Comparison of ENCODE assay signal across 11 cellular contexts in genomic region chr1:52970149-52970548, GRCh38. TPM values are rescaled to one million over a fixed set of nuclear protein-coding genes. Genes with fewer than 3 reads are reported as not detected.
DNase-seq lines count a peak whose midpoint lies in the region; ATAC-seq and TF ChIP-seq lines count a peak whose summit lies in the region.
"Had no signal": no experiment of that assay in that cellular context is flagged by ENCODE, and none has a peak within 500 bp of the region (broad histone marks: within the 10 kb centered on the region; RNA-seq: fewer than 3 reads in every experiment).

No MANE protein-coding gene starts in this region.

- peak; percentile 46 for ATAC-seq in stimulated activated naive CD8-positive, alpha-beta T cell treated with anti-CD3 and anti-CD28 coated beads, Interleukin-15, Interleukin-2, amounts not matched to agents 100 U/mL and 50 U/mL, for 24 hours
- no peak for ATAC-seq in stimulated activated naive CD8-positive, alpha-beta T cell treated with anti-CD3 and anti-CD28 coated beads, Interleukin-15, amount 100 ng/mL, for 72 hours
- ATAC-seq in PC-3: no peak; the same call in 1 of the 2 replicates

- H3K27ac ChIP-seq in PC-3 (ENCODE audit: low read length): no peak overlapping the region
- no peak overlapping the region for H3K27ac ChIP-seq in fibroblast of lung (ENCODE audit: insufficient read depth, low read length)
- no peak overlapping the region for H3K27ac ChIP-seq in uterus
- no peak overlapping the region for H3K27ac ChIP-seq in effector memory CD4-positive, alpha-beta T cell (ENCODE audit: insufficient read depth, low read length, poor library complexity, severe bottlenecking)

- H3K27ac Mint-ChIP-seq in stimulated activated naive CD8-positive, alpha-beta T cell treated with anti-CD3 and anti-CD28 coated beads, Interleukin-15, amount 100 ng/mL, for 72 hours: no peak overlapping the region
- H3K27ac Mint-ChIP-seq: activated B cell treated with CpG ODN at 0.5 μM for 24 hours had no signal

- TF ChIP-seq POLR2A in uterus (IDR thresholded peaks at IDR 0.05): no peak

- no peaks in the 10 kb centered on the region for H3K36me3 ChIP-seq in PC-3 (ENCODE audit: low read depth, low read length)
- no peaks in the 10 kb centered on the region for H3K36me3 ChIP-seq in fibroblast of lung (ENCODE audit: control insufficient read depth, insufficient read depth, low read length)
- H3K36me3 ChIP-seq in uterus: no peaks in the 10 kb centered on the region
- no peaks in the 10 kb centered on the region for H3K36me3 ChIP-seq in effector memory CD4-positive, alpha-beta T cell (ENCODE audit: control insufficient read depth, insufficient read depth, low read length)

- H3K9me3 Mint-ChIP-seq in stimulated activated naive CD8-positive, alpha-beta T cell treated with anti-CD3 and anti-CD28 coated beads, Interleukin-15, amount 100 ng/mL, for 72 hours: no peaks in the 10 kb centered on the region
- H3K9me3 Mint-ChIP-seq: activated B cell treated with CpG ODN at 0.5 μM for 24 hours had no signal

- H3K9ac ChIP-seq in PC-3 (ENCODE audit: low read length) (no peak overlapping the region), fibroblast of lung (ENCODE audit: insufficient read depth, low read length) (no peak overlapping the region)

- POLR2A ChIA-PET in PC-3 (lab: Charles Lee; ENCODE audit: unreplicated experiment): no interaction called here

- no peaks in the 10 kb centered on the region for H3K27me3 ChIP-seq in PC-3 (ENCODE audit: low read length)
- no peaks in the 10 kb centered on the region for H3K27me3 ChIP-seq in fibroblast of lung (ENCODE audit: control insufficient read depth, insufficient read depth, low read length)
- no peaks in the 10 kb centered on the region for H3K27me3 ChIP-seq in uterus
- no peaks in the 10 kb centered on the region for H3K27me3 ChIP-seq in effector memory CD4-positive, alpha-beta T cell (replicated peaks; ENCODE audit: control insufficient read depth, insufficient read depth, low read length, poor library complexity, severe bottlenecking)

- CTCF ChIA-PET in PC-3 (lab: Charles Lee): no interaction called here

- H3K9me3 ChIP-seq in PC-3 (ENCODE audit: low read length) (no peaks in the 10 kb centered on the region), fibroblast of lung (ENCODE audit: control insufficient read depth, insufficient read depth, low read depth, low read length) (no peaks in the 10 kb centered on the region), uterus (no peaks in the 10 kb centered on the region)
- H3K9me3 ChIP-seq in effector memory CD4-positive, alpha-beta T cell (ENCODE audit: control insufficient read depth, low read length): no peaks in the 10 kb centered on the region

- H3K4me2 ChIP-seq in PC-3 (ENCODE audit: low read length) (no peak overlapping the region), fibroblast of lung (ENCODE audit: extremely low read depth, insufficient read depth, low read length) (no peak overlapping the region)

- no peak for DNase-seq in stimulated activated naive CD8-positive, alpha-beta T cell treated with anti-CD3 and anti-CD28 coated beads, Interleukin-15, Interleukin-2, amounts not matched to agents 100 U/mL and 50 U/mL, for 24 hours
- DNase-seq in stimulated activated naive CD8-positive, alpha-beta T cell treated with anti-CD3 and anti-CD28 coated beads, Interleukin-15, amount 100 ng/mL, for 72 hours: no peak
- DNase-seq in PC-3 (no peak), fibroblast of lung (ENCODE audit: low read depth in 2 of 2) (peak; percentile 31 to 47), uterus (no peak), MV-4-11 (lab: John Stamatoyannopoulos, UW) (no peak), pons (ENCODE audit: low spot score) (no peak)
- no peak for DNase-seq in effector memory CD4-positive, alpha-beta T cell
- DNase-seq: activated B cell treated with CpG ODN at 0.5 μM for 24 hours, anterior cingulate cortex, Calu3 had no signal

- H3F3A ChIP-seq in PC-3 (ENCODE audit: low read length, unreplicated experiment): no peaks in the 10 kb centered on the region

- H3K79me2 ChIP-seq in PC-3 (ENCODE audit: low read length): no peaks in the 10 kb centered on the region
- H3K79me2 ChIP-seq in fibroblast of lung (ENCODE audit: control insufficient read depth, insufficient read depth, low read length): no peaks in the 10 kb centered on the region

- no peak overlapping the region for H3K4me3 ChIP-seq in PC-3 (ENCODE audit: low read length)
- no peak overlapping the region for H3K4me3 ChIP-seq in fibroblast of lung (replicated peaks in 1 of 4; ENCODE audit: control extremely low read depth in 1 of 4, insufficient read depth in 1 of 4, low read depth in 3 of 4, low read length in 4 of 4)
- no peak overlapping the region for H3K4me3 ChIP-seq in uterus
- H3K4me3 ChIP-seq in effector memory CD4-positive, alpha-beta T cell (ENCODE audit: insufficient read depth, low read depth, low read length, poor library complexity, severe bottlenecking): no peak overlapping the region

- H3K27me3 Mint-ChIP-seq in stimulated activated naive CD8-positive, alpha-beta T cell treated with anti-CD3 and anti-CD28 coated beads, Interleukin-15, amount 100 ng/mL, for 72 hours: no peaks in the 10 kb centered on the region
- H3K27me3 Mint-ChIP-seq: activated B cell treated with CpG ODN at 0.5 μM for 24 hours had no signal

- no TSS peak for BruUV-seq in PC-3 (replicated peaks; lab: Mats Ljungman, UMichigan)

- H3K4me1 Mint-ChIP-seq in stimulated activated naive CD8-positive, alpha-beta T cell treated with anti-CD3 and anti-CD28 coated beads, Interleukin-15, amount 100 ng/mL, for 72 hours: no peaks in the 10 kb centered on the region
- H3K4me1 Mint-ChIP-seq: activated B cell treated with CpG ODN at 0.5 μM for 24 hours had no signal

- H3K4me3 Mint-ChIP-seq in stimulated activated naive CD8-positive, alpha-beta T cell treated with anti-CD3 and anti-CD28 coated beads, Interleukin-15, amount 100 ng/mL, for 72 hours: no peak overlapping the region
- H3K4me3 Mint-ChIP-seq: activated B cell treated with CpG ODN at 0.5 μM for 24 hours had no signal

- intact Hi-C loops in PC-3 (cut with micrococcal nuclease): no loop called here
- intact Hi-C loops in uterus (cut with DNase I; ENCODE audit: low total_unique reads): no loop called here

- 0 out of 2 replicates have a peak, but pooled peaks have one; percentile 23 for TF ChIP-seq CTCF in PC-3 (conservative IDR thresholded peaks at IDR 0.05; ENCODE audit: low read depth, low read length)
- TF ChIP-seq CTCF in fibroblast of lung (conservative IDR thresholded peaks at IDR 0.05 in 1 of 2, IDR thresholded peaks at IDR 0.05 in 1 of 2; ENCODE audit: low read depth in 1 of 2, low read length in 2 of 2): peak in 1 of 2 donors; percentile 13
- peak in 3 of 4 experiments; percentile 14 to 17 (median 16) for TF ChIP-seq CTCF in uterus (IDR thresholded peaks at IDR 0.05)

- H4K20me1 ChIP-seq in PC-3 (ENCODE audit: low read length): no peaks in the 10 kb centered on the region
- no peaks in the 10 kb centered on the region for H4K20me1 ChIP-seq in fibroblast of lung (ENCODE audit: control insufficient read depth, extremely low read depth, insufficient read depth, low read length)

- H2AFZ ChIP-seq in PC-3 (ENCODE audit: low read length) (no peak overlapping the region), fibroblast of lung (ENCODE audit: low read length) (no peak overlapping the region)

- no peaks in the 10 kb centered on the region for H3K9me2 ChIP-seq in PC-3 (replicated peaks; ENCODE audit: low read length)

- H3K4me1 ChIP-seq in PC-3 (ENCODE audit: insufficient read depth, low read length) (no peaks in the 10 kb centered on the region), fibroblast of lung (ENCODE audit: control insufficient read depth, extremely low read depth, insufficient read depth, low read length) (no peaks in the 10 kb centered on the region), uterus (no peaks in the 10 kb centered on the region)
- H3K4me1 ChIP-seq in effector memory CD4-positive, alpha-beta T cell (ENCODE audit: control insufficient read depth, insufficient read depth, low read length, poor library complexity, severe bottlenecking): no peaks in the 10 kb centered on the region

RNA-seq across cellular contexts. Expression of gene SCP2, which starts 43.1 kb away (rescaled TPM):
- 97.5 and 106 TPM in 2 replicates for total RNA-seq in PC-3 (2014; rRNA removed)
- total RNA-seq in fibroblast of lung: 189 and 222 TPM in 2 replicates
- 225 and 305 TPM in 2 replicates for polyA plus RNA-seq in fibroblast of lung
- 195 and 258 TPM in 2 replicates for polyA plus RNA-seq in fibroblast of lung (2012)
- polyA minus RNA-seq in fibroblast of lung (ENCODE audit: low replicate concordance): 20.4 and 51.4 TPM in 2 replicates
- total RNA-seq in uterus: 100 to 1,000 TPM in 1 of 4 donors, 10 to 100 TPM in 3; 29.2 to 151 (median 84.6) TPM

RNA-seq across cellular contexts. Expression of gene ECHDC2, which starts 48.6 kb away (rescaled TPM):
- total RNA-seq in PC-3 (2014; rRNA removed): 112 and 124 TPM in 2 replicates
- total RNA-seq in fibroblast of lung: 46.0 and 71.7 TPM in 2 replicates
- 23.3 and 30.5 TPM in 2 replicates for polyA plus RNA-seq in fibroblast of lung
- 24.9 and 31.8 TPM in 2 replicates for polyA plus RNA-seq in fibroblast of lung (2012)
- 7.0 and 8.6 TPM in 2 replicates for polyA minus RNA-seq in fibroblast of lung (ENCODE audit: low replicate concordance)
- total RNA-seq in uterus: 100 to 1,000 TPM in 1 of 4 donors, 10 to 100 TPM in 3; 32.0 to 256 (median 90.6) TPM

Comparison
In these comparisons a context has a peak if more than half of its experiments do, and no peak if none do; other contexts are left out.
1. DNase-seq: peak in fibroblast of lung (2 of 2); none in stimulated activated naive CD8-positive, alpha-beta T cell treated with anti-CD3 and anti-CD28 coated beads, Interleukin-15, Interleukin-2, amounts not matched to agents 100 U/mL and 50 U/mL, for 24 hours (single experiment), stimulated activated naive CD8-positive, alpha-beta T cell treated with anti-CD3 and anti-CD28 coated beads, Interleukin-15, amount 100 ng/mL, for 72 hours (0 of 2), PC-3 (single experiment), uterus (0 of 2), effector memory CD4-positive, alpha-beta T cell (0 of 3), MV-4-11 (single experiment) and pons (single experiment).